27 cellular contexts compared by ENCODE assay signal in the genomic region with DNA sequence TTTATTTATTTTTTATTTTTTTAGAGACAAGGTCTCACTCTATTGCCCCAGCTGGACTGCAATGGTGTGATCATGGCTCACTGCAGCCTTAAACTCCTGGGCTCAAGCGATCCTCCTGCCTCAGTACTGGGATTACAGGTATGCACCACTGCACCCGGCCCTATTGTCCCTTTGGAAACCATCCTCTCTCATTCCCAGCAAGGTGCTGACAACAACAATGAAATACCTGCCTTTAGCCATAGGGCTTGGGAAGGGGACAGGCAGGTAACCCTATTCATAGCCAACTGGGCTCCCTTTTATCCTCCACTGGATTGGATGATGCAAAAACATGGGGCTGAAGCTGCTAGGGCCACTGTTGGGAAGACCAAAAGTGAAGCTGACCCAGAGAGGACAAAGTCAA.
"Had no signal": no experiment of that assay in that cellular context is flagged by ENCODE, and none has a peak within 500 bp of the region (broad histone marks: within the 10 kb centered on the region; RNA-seq: fewer than 3 reads in every experiment).

No MANE protein-coding gene starts in this region.

- H3K9me3 Mint-ChIP-seq: activated naive CD4-positive, alpha-beta T cell treated with anti-CD3 and anti-CD28 coated beads, Interleukin-2, amount 50 U/mL, for 72 hours; activated T-cell treated with anti-CD3 and anti-CD28 coated beads, Interleukin-2, amount 50 U/mL, for 72 hours; naive B cell; nephron progenitor cell had no signal

- ATAC-seq: activated naive CD4-positive, alpha-beta T cell treated with anti-CD3 and anti-CD28 coated beads, Interleukin-2, amount 50 U/mL, for 72 hours; activated T-cell treated with anti-CD3 and anti-CD28 coated beads, Interleukin-2, amount 50 U/mL, for 72 hours; left lung; lower lobe of right lung; pancreas; psoas muscle had no signal

- H3K27ac Mint-ChIP-seq: activated T-cell treated with anti-CD3 and anti-CD28 coated beads, Interleukin-2, amount 50 U/mL, for 72 hours; naive B cell; nephron progenitor cell had no signal

- H3K4me1 ChIP-seq: left lung, lower lobe of right lung, pancreas, psoas muscle had no signal

- H3K4me3 ChIP-seq: left lung, lower lobe of right lung, pancreas, psoas muscle, tibial nerve had no signal

- H3K4me3 Mint-ChIP-seq: activated T-cell treated with anti-CD3 and anti-CD28 coated beads, Interleukin-2, amount 50 U/mL, for 72 hours; nephron progenitor cell had no signal

- DNase-seq: activated CD4-positive, alpha-beta T cell treated with anti-CD3 and anti-CD28 coated beads for 4 hours; activated CD4-positive, alpha-beta T cell treated with anti-CD3 and anti-CD28 coated beads, Interleukin-2, amount 50 U/mL, for 4 hours; activated naive CD4-positive, alpha-beta T cell; activated T-cell treated with anti-CD3 and anti-CD28 coated beads for 4 hours; activated T-cell treated with anti-CD3 and anti-CD28 coated beads, Interleukin-2, amount 50 U/mL, for 72 hours; anterior cingulate cortex; effector memory CD4-positive, alpha-beta T cell; foreskin fibroblast; hippocampal formation; kidney glomerular epithelial cell; left lung; lower lobe of right lung; mesendoderm; naive B cell; nephron progenitor cell; stimulated activated CD4-positive, alpha-beta T cell treated with anti-CD3 and anti-CD28 coated beads, Interleukin-15, amount 100 ng/mL, for 24 hours; stimulated activated CD4-positive, alpha-beta T cell treated with anti-CD3 and anti-CD28 coated beads, Interleukin-2, amount 100 ng/mL, for 24 hours; stimulated activated naive CD4-positive, alpha-beta T cell treated with Interleukin-2 at 50 U/mL for 16 hours; T-helper 1 cell had no signal

- H3K27me3 ChIP-seq: left lung, neutrophil, pancreas, tibial nerve had no signal

- H3K27ac ChIP-seq: left lung, lower lobe of right lung, neutrophil, pancreas, psoas muscle, tibial nerve had no signal

- H3K27me3 Mint-ChIP-seq: naive B cell had no signal

- FAIRE-seq: colon, endothelial cell of umbilical vein, pancreas, urothelium cell line had no signal
